Comparison of ENCODE assay signal across 1 cellular context in genomic region chr16:57478396-57479024, GRCh38.
TF ChIP-seq lines count a peak whose summit lies in the region.

No MANE protein-coding gene starts in this region.

TF ChIP-seq in HepG2, 621 proteins besides CTCF, POLR2A, EP300 and RAD21:
- no peak for TF ChIP-seq PTBP1 (IDR thresholded peaks at IDR 0.05; ENCODE audit: low read depth, low read length, poor library complexity, severe bottlenecking)
- no peak for TF ChIP-seq DMTF1 (CRISPR knock-in tag; IDR thresholded peaks at IDR 0.05)
- TF ChIP-seq TEAD3 (CRISPR knock-in tag; optimal IDR thresholded peaks at IDR 0.05; ENCODE audit: borderline replicate concordance), result no peak
- no peak for TF ChIP-seq MEIS1 (CRISPR knock-in tag; IDR thresholded peaks at IDR 0.05; ENCODE audit: borderline replicate concordance)
- no peak for TF ChIP-seq CBX5 (CRISPR knock-in tag; IDR thresholded peaks at IDR 0.05; ENCODE audit: borderline replicate concordance)
- no peak for TF ChIP-seq ZBTB26 (CRISPR knock-in tag; IDR thresholded peaks at IDR 0.05; ENCODE audit: borderline replicate concordance)
- TF ChIP-seq ZNF790 (CRISPR knock-in tag; IDR thresholded peaks at IDR 0.05; ENCODE audit: borderline replicate concordance), result no peak
- no peak for TF ChIP-seq ZNF777 (CRISPR knock-in tag; IDR thresholded peaks at IDR 0.05)
- TF ChIP-seq SP140L (CRISPR knock-in tag; IDR thresholded peaks at IDR 0.05; ENCODE audit: borderline replicate concordance), result no peak
- no peak for TF ChIP-seq ZNF850 (CRISPR knock-in tag; conservative IDR thresholded peaks at IDR 0.05)
- no peak for TF ChIP-seq ZNF577 (CRISPR knock-in tag; IDR thresholded peaks at IDR 0.05; ENCODE audit: borderline replicate concordance, low read depth)
- no peak for TF ChIP-seq ZBTB3 (CRISPR knock-in tag; IDR thresholded peaks at IDR 0.05; ENCODE audit: borderline replicate concordance, low read depth)
- no peak for TF ChIP-seq SMARCC2 (IDR thresholded peaks at IDR 0.05)
- TF ChIP-seq ZFX (CRISPR knock-in tag; IDR thresholded peaks at IDR 0.05; ENCODE audit: low read depth), result no peak
- TF ChIP-seq GZF1 (CRISPR knock-in tag; IDR thresholded peaks at IDR 0.05), result no peak
